In the genomic region with DNA sequence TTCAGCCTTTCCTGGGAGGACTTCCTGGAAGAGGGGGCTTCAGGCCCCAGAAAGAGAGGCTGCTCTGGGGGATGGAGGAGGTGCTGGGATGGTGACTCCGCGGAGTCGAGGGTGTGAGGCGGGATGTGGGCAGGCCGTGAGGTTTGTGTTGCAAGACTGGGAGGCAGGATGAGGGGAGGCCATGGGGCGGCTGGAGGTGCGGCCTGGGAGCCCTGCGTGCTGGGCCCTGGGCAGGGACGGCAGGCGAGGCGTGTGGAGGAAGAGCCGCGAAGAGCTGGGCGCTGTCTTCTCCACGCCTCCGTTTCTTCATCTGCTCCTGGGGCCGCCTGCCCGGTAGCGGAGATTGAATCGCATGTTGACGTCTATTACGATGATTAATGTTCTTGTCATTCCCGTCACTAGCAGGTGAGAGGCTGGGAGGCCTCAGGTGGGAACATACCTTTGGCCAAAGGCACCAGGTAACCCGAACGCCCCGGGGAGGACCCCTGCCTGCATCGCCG, we compare ENCODE assay signal across 8 cellular contexts. TPM values are rescaled to one million over a fixed set of nuclear protein-coding genes. Genes with fewer than 3 reads are reported as not detected.
DNase-seq lines count a peak whose midpoint lies in the region; ATAC-seq and TF ChIP-seq lines count a peak whose summit lies in the region.

No MANE protein-coding gene starts in this region.

- POLR2A ChIA-PET in HEK293 (lab: Yijun Ruan, JAX) = no interaction called here

- CTCF ChIA-PET in HEK293 (lab: Yijun Ruan, JAX) = interaction anchor here (0.6 kb wide), 1 partner anchor 34 kb away, joined by 3 read pairs; no protein-coding TSS in a partner anchor

- H3K36me3 ChIP-seq in HEK293 (ENCODE audit: control insufficient read depth in 2 of 2, insufficient read depth in 1 of 2, low read length in 2 of 2) (peaks cover 0 to 14% of the 10 kb centered on the region in 2 experiments; a peak in 1 of 3 replicates), RWPE2 (ENCODE audit: low read depth) (no peaks in the 10 kb centered on the region)

- TF ChIP-seq CTCF in HEK293 (tag by site-specific recombination; IDR thresholded peaks at IDR 0.05) (no peak), RWPE2 (IDR thresholded peaks at IDR 0.05; ENCODE audit: poor library complexity, severe bottlenecking) (no peak)

- DNase-seq in AG08395 (ENCODE audit: low spot score) (peak; percentile 82), RWPE2 (ENCODE audit: low spot score) (peak; percentile 87), activated gamma-delta T cell treated with Interleukin-2 at 50 U/mL for 16 hours (peak; percentile 69), Right ventricle myocardium superior (peak; percentile 85), sciatic nerve (ENCODE audit: low spot score) (peak; percentile 85), superior temporal gyrus (ENCODE audit: extremely low spot score) (no peak)

- peaks cover 21% of the 10 kb centered on the region for H3K27me3 ChIP-seq in RWPE2 (ENCODE audit: insufficient read depth, poor library complexity, severe bottlenecking)

- intact Hi-C loops in Right ventricle myocardium superior (cut with DNase I) = no loop called here
- intact Hi-C loops in sciatic nerve (cut with DNase I) = no loop called here

- H3K27ac ChIP-seq in HEK293 (ENCODE audit: extremely low read depth, low read depth, low read length) (no peak overlapping the region), RWPE2 (ENCODE audit: poor library complexity, severe bottlenecking) (peak overlapping the region; percentile 70)

- peak; percentile 75 for ATAC-seq in RWPE2 (ENCODE audit: low read depth)
- ATAC-seq in Right ventricle myocardium superior (ENCODE audit: poor library complexity) = peak; percentile 53
- peak; percentile 73 for ATAC-seq in sciatic nerve
- ATAC-seq in HG03521 (IDR thresholded peaks at IDR 0.05; ENCODE audit: unreplicated experiment) = no peak

- H3K4me3 ChIP-seq in HEK293 (ENCODE audit: low read depth, low read length) (no peak overlapping the region), RWPE2 (ENCODE audit: severe bottlenecking) (peak overlapping the region; percentile 39)

- H3K4me1 ChIP-seq in HEK293 (ENCODE audit: control insufficient read depth, insufficient read depth, low read length) (no peaks in the 10 kb centered on the region; the same call in 1 of the 2 replicates), RWPE2 (ENCODE audit: insufficient read depth, poor library complexity, severe bottlenecking) (peaks cover 5% of the 10 kb centered on the region)

- H3K9me3 ChIP-seq in HEK293 (ENCODE audit: control insufficient read depth, insufficient read depth, low read depth, low read length) = no peaks in the 10 kb centered on the region
- H3K9me3 ChIP-seq in RWPE2 (ENCODE audit: severe bottlenecking) = no peaks in the 10 kb centered on the region

TF ChIP-seq in HEK293, 187 proteins besides CTCF, POLR2A, EP300 and RAD21 (continues in another document):
- TF ChIP-seq ZEB2 (tag by site-specific recombination; IDR thresholded peaks at IDR 0.05) = peak; percentile 92
- TF ChIP-seq ZXDB (tag by site-specific recombination; IDR thresholded peaks at IDR 0.05) = peak; percentile 33; the same call in 1 of the 2 replicates
- TF ChIP-seq, protein P1, sequence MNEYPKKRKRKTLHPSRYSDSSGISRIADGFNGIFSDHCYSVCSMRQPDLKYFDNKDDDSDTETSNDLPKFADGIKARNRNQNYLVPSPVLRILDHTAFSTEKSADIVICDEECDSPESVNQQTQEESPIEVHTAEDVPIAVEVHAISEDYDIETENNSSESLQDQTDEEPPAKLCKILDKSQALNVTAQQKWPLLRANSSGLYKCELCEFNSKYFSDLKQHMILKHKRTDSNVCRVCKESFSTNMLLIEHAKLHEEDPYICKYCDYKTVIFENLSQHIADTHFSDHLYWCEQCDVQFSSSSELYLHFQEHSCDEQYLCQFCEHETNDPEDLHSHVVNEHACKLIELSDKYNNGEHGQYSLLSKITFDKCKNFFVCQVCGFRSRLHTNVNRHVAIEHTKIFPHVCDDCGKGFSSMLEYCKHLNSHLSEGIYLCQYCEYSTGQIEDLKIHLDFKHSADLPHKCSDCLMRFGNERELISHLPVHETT (tag by site-specific recombination; IDR thresholded peaks at IDR 0.05) = no peak
- TF ChIP-seq ZNF785 (tag by site-specific recombination; IDR thresholded peaks at IDR 0.05) = no peak
- TF ChIP-seq, protein P2, sequence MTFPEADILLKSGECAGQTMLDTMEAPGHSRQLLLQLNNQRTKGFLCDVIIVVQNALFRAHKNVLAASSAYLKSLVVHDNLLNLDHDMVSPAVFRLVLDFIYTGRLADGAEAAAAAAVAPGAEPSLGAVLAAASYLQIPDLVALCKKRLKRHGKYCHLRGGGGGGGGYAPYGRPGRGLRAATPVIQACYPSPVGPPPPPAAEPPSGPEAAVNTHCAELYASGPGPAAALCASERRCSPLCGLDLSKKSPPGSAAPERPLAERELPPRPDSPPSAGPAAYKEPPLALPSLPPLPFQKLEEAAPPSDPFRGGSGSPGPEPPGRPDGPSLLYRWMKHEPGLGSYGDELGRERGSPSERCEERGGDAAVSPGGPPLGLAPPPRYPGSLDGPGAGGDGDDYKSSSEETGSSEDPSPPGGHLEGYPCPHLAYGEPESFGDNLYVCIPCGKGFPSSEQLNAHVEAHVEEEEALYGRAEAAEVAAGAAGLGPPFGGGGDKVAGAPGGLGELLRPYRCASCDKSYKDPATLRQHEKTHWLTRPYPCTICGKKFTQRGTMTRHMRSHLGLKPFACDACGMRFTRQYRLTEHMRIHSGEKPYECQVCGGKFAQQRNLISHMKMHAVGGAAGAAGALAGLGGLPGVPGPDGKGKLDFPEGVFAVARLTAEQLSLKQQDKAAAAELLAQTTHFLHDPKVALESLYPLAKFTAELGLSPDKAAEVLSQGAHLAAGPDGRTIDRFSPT (tag by site-specific recombination; IDR thresholded peaks at IDR 0.05) = no peak
- peak; percentile 53; the same call in 1 of the 2 replicates for TF ChIP-seq BCL11B (tag by site-specific recombination; IDR thresholded peaks at IDR 0.05; ENCODE audit: low read depth)
- TF ChIP-seq ZBTB17 (tag by site-specific recombination; IDR thresholded peaks at IDR 0.05) = peak; percentile 44
- peak; percentile 12; the same call in 1 of the 2 replicates for TF ChIP-seq KLF8 (tag by site-specific recombination; IDR thresholded peaks at IDR 0.05)
- no peak for TF ChIP-seq ZNF837 (tag by site-specific recombination; IDR thresholded peaks at IDR 0.05)
- TF ChIP-seq, protein P3, sequence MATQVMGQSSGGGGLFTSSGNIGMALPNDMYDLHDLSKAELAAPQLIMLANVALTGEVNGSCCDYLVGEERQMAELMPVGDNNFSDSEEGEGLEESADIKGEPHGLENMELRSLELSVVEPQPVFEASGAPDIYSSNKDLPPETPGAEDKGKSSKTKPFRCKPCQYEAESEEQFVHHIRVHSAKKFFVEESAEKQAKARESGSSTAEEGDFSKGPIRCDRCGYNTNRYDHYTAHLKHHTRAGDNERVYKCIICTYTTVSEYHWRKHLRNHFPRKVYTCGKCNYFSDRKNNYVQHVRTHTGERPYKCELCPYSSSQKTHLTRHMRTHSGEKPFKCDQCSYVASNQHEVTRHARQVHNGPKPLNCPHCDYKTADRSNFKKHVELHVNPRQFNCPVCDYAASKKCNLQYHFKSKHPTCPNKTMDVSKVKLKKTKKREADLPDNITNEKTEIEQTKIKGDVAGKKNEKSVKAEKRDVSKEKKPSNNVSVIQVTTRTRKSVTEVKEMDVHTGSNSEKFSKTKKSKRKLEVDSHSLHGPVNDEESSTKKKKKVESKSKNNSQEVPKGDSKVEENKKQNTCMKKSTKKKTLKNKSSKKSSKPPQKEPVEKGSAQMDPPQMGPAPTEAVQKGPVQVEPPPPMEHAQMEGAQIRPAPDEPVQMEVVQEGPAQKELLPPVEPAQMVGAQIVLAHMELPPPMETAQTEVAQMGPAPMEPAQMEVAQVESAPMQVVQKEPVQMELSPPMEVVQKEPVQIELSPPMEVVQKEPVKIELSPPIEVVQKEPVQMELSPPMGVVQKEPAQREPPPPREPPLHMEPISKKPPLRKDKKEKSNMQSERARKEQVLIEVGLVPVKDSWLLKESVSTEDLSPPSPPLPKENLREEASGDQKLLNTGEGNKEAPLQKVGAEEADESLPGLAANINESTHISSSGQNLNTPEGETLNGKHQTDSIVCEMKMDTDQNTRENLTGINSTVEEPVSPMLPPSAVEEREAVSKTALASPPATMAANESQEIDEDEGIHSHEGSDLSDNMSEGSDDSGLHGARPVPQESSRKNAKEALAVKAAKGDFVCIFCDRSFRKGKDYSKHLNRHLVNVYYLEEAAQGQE (tag by site-specific recombination; IDR thresholded peaks at IDR 0.05) = no peak

RNA-seq across cellular contexts. Expression of a gene that starts 0.9 kb away (rescaled TPM):
- total RNA-seq in Right ventricle myocardium superior (22.2 TPM), sciatic nerve (16.6 TPM)

RNA-seq across cellular contexts. Expression of a gene that starts 17.4 kb away (rescaled TPM):
- total RNA-seq in Right ventricle myocardium superior (0.19 TPM), sciatic nerve (0.45 TPM)

RNA-seq across cellular contexts. Expression of a gene that starts 23.7 kb away (rescaled TPM):
- total RNA-seq in Right ventricle myocardium superior = 8.4 TPM
- 36.7 TPM for total RNA-seq in sciatic nerve

RNA-seq across cellular contexts. Expression of a gene that starts 37.2 kb away (rescaled TPM):
- total RNA-seq in Right ventricle myocardium superior = 3.3 TPM
- total RNA-seq in sciatic nerve = 9.6 TPM
